8 cellular contexts compared by ENCODE assay signal in genomic region chr9:120936011-120936763, GRCh38. TPM values are rescaled to one million over a fixed set of nuclear protein-coding genes. Genes with fewer than 3 reads are reported as not detected.
DNase-seq lines count a peak whose midpoint lies in the region; ATAC-seq and TF ChIP-seq lines count a peak whose summit lies in the region.

No MANE protein-coding gene starts in this region.

- WGBS in aorta, 2 donors = 0% methylated on average over 10 of the region's 10 CpGs

- H3K27me3 Mint-ChIP-seq in T-helper 2 cell treated with Interferon-gamma antibody and Interleukin-4, amounts not matched to agents 5 μg/mL and 100 μg/mL, for 36 hours (ENCODE audit: low read depth) = peaks cover 2% of the 10 kb centered on the region

- peaks cover 0 to 55% of the 10 kb centered on the region in 2 donors for H3K4me1 ChIP-seq in right atrium auricular region
- peaks cover 10% of the 10 kb centered on the region in 2 donors for H3K4me1 ChIP-seq in aorta (ENCODE audit: control insufficient read depth in 1 of 2, insufficient read depth in 2 of 2, low read length in 2 of 2)

- H3K9me3 Mint-ChIP-seq in T-helper 2 cell treated with Interferon-gamma antibody and Interleukin-4, amounts not matched to agents 5 μg/mL and 100 μg/mL, for 36 hours = no peaks in the 10 kb centered on the region

- intact Hi-C loops in aorta (cut with DNase I) = loop anchor here (5.0 kb wide), 2 partner anchors 59 to 69 kb away; partner anchors contain the start of gene PHF19 (in 1 of the 2)

- H3K27ac Mint-ChIP-seq in T-helper 2 cell treated with Interferon-gamma antibody and Interleukin-4, amounts not matched to agents 5 μg/mL and 100 μg/mL, for 36 hours = peak overlapping the region; percentile 69

- no peaks in the 10 kb centered on the region for H3K27me3 ChIP-seq in right atrium auricular region
- no peaks in the 10 kb centered on the region for H3K27me3 ChIP-seq in aorta (ENCODE audit: control insufficient read depth in 1 of 2, insufficient read depth in 2 of 2, low read length in 1 of 2)

- H3K4me3 ChIP-seq in right atrium auricular region (peak overlapping the region in 1 of 2 donors; percentile 18), aorta (ENCODE audit: low read length in 2 of 2) (no peak overlapping the region)

- peak; percentile 91 for ATAC-seq in aorta (ENCODE audit: low FRiP score)

- H3K36me3 Mint-ChIP-seq in T-helper 2 cell treated with Interferon-gamma antibody and Interleukin-4, amounts not matched to agents 5 μg/mL and 100 μg/mL, for 36 hours (ENCODE audit: low read depth) = no peaks in the 10 kb centered on the region

- DNase-seq in DMS53 treated with DMSO at 0.1 percent for 48 hours (lab: John Stamatoyannopoulos, UW; ENCODE audit: unreplicated experiment) (peak; percentile 74), HCEC 1CT (peak; percentile 92), NCI-H187 treated with DMSO at 0.1 percent for 48 hours (lab: John Stamatoyannopoulos, UW) (peak; percentile 32), anterior cingulate cortex (lab: John Stamatoyannopoulos, UW) (peak in 57 of 58 donors; percentile 11 to 94 (median 70)), right atrium auricular region (ENCODE audit: low spot score) (peak; percentile 96), retina (peak; percentile 80), aorta (peak; percentile 96 to 99)
- peak; percentile 81 for DNase-seq in T-helper 2 cell treated with Interferon-gamma antibody and Interleukin-4, amounts not matched to agents 5 μg/mL and 100 μg/mL, for 36 hours (ENCODE audit: low spot score)

- H3K4me1 Mint-ChIP-seq in T-helper 2 cell treated with Interferon-gamma antibody and Interleukin-4, amounts not matched to agents 5 μg/mL and 100 μg/mL, for 36 hours (ENCODE audit: low read depth) = peaks cover 54% of the 10 kb centered on the region

- peak overlapping the region; percentile 77 for H3K4me3 Mint-ChIP-seq in T-helper 2 cell treated with Interferon-gamma antibody and Interleukin-4, amounts not matched to agents 5 μg/mL and 100 μg/mL, for 36 hours

- TF ChIP-seq CTCF in right atrium auricular region (IDR thresholded peaks at IDR 0.05) = peak; percentile 81 to 93

- H3K36me3 ChIP-seq in right atrium auricular region (no peaks in the 10 kb centered on the region), aorta (ENCODE audit: control insufficient read depth in 1 of 2, insufficient read depth in 2 of 2, low read length in 1 of 2) (no peaks in the 10 kb centered on the region)

- H3K27ac ChIP-seq in right atrium auricular region (peak overlapping the region; percentile 80 to 81), aorta (ENCODE audit: low read depth in 1 of 2, low read length in 2 of 2) (peak overlapping the region; percentile 90 to 100)

- H3K9me3 ChIP-seq in right atrium auricular region (no peaks in the 10 kb centered on the region), aorta (ENCODE audit: control insufficient read depth, low read length) (no peaks in the 10 kb centered on the region)

RNA-seq across cellular contexts. Expression of gene TRAF1, which starts 9.6 kb away (rescaled TPM):
- total RNA-seq in right atrium auricular region (1 to 10 TPM; 2.0 to 3.0 TPM), aorta (10 to 100 TPM; 19.8 to 25.7 TPM)
- polyA plus RNA-seq in aorta = 10 to 100 TPM; 10.5 to 43.3 TPM

RNA-seq across cellular contexts. Expression of gene PHF19, which starts 59.2 kb away (rescaled TPM):
- total RNA-seq in right atrium auricular region = 10 to 100 TPM; 11.9 to 13.9 TPM
- 10 to 100 TPM; 40.1 to 62.3 TPM for total RNA-seq in aorta
- polyA plus RNA-seq in aorta = 10 to 100 TPM; 25.9 to 66.7 TPM

Comparison
In these comparisons a context has a peak if more than half of its experiments do, and no peak if none do; other contexts are left out.
1. DNase-seq: peak in every context shown above with its lines; median percentile 98 in aorta; 96 in right atrium auricular region; 92 in HCEC 1CT; 81 in T-helper 2 cell treated with Interferon-gamma antibody and Interleukin-4, amounts not matched to agents 5 μg/mL and 100 μg/mL, for 36 hours; 80 in retina; 74 in DMS53 treated with DMSO at 0.1 percent for 48 hours; 70 in anterior cingulate cortex; 32 in NCI-H187 treated with DMSO at 0.1 percent for 48 hours.
2. RNA of gene TRAF1, which starts 9.6 kb away (total RNA-seq): 19.8 to 25.7 TPM in aorta; 2.0 to 3.0 TPM in right atrium auricular region; every median in the first group is over 4 times any median in the second.